17 cellular contexts compared by ENCODE assay signal in the genomic region with DNA sequence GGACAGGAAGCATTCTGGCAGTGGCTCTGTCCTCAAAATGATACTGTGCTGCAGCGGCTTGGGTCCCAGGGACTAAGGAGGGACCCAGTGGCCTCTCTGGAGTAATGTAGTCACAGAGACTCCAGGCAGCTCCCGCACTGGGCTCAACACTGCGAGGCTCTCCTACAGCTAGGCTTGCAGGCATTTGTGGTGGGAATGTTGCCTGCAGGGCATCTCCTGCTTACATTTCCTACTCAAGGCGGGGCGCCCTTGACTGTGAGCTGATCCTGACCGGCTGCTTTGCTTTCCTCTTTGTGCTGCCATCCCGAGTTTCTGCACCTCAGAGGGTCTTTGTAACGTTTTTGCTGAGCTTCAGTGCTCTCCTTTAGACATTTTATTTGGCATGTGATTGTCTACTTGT.
A peak's percentile ranks its signal among the peaks of the same experiment; 100 is the strongest.
DNase-seq lines count a peak whose midpoint lies in the region; ATAC-seq, FAIRE-seq and TF ChIP-seq lines count a peak whose summit lies in the region.
"Had no signal": no experiment of that assay in that cellular context is flagged by ENCODE, and none has a peak within 500 bp of the region (broad histone marks: within the 10 kb centered on the region; RNA-seq: fewer than 3 reads in every experiment).

No MANE protein-coding gene starts in this region.

- H4K8ac ChIP-seq in IMR-90 (ENCODE audit: low read depth in 2 of 2, low read length in 2 of 2) = peak overlapping the region; percentile 76 to 77; a peak in 3 of 4 replicates

- no CpG with 5 or more reads among the region's 8 CpGs for WGBS in IMR-90 (ENCODE audit: extremely low coverage in 2 of 2, insufficient read length in 1 of 2), 2 experiments
- WGBS in GM12878 (ENCODE audit: insufficient coverage, insufficient replicate concordance, low lambda C conversion rate, missing lambda C conversion rate) = 58% methylated on average over 8 of the region's 8 CpGs

- H3K4me2 ChIP-seq in IMR-90 (ENCODE audit: low read depth, low read length) = peak overlapping the region; percentile 51
- H3K4me2 ChIP-seq in GM12878 (ENCODE audit: control insufficient read depth, insufficient read depth) = no peak overlapping the region
- no peak overlapping the region for H3K4me2 ChIP-seq in keratinocyte (ENCODE audit: control insufficient read depth, extremely low read depth, insufficient read depth, low read depth, low read length)

- peaks cover 12% of the 10 kb centered on the region for H3K9me3 ChIP-seq in Caco-2
- H3K9me3 ChIP-seq in IMR-90 (ENCODE audit: control insufficient read depth, insufficient read depth, low read length) = no peaks in the 10 kb centered on the region
- H3K9me3 ChIP-seq in GM12878 (replicated peaks; ENCODE audit: control insufficient read depth, insufficient read depth, low read length) = no peaks in the 10 kb centered on the region; the same call in 2 of the 3 replicates
- H3K9me3 ChIP-seq in keratinocyte (ENCODE audit: control insufficient read depth, low read depth, low read length) = no peaks in the 10 kb centered on the region
- H3K9me3 ChIP-seq: colonic mucosa, mucosa of descending colon had no signal

- POLR2A ChIA-PET in Caco-2 (lab: Charles Lee) = no interaction called here
- POLR2A ChIA-PET in IMR-90 (lab: Charles Lee; ENCODE audit: unreplicated experiment) = no interaction called here
- POLR2A ChIA-PET in GM12878 (lab: Charles Lee) = interaction anchor here (0.6 to 1.3 kb wide), 4 partner anchors 10 to 199 kb away, joined by 3 to 4 read pairs (median 4); no protein-coding TSS in a partner anchor

- peaks cover 11% of the 10 kb centered on the region for H3K36me3 Mint-ChIP-seq in Caco-2 (ENCODE audit: insufficient read depth, unreplicated experiment)

- no peak for TF ChIP-seq POLR2A in IMR-90 (IDR thresholded peaks at IDR 0.05; ENCODE audit: low read depth, low read length)
- no peak for TF ChIP-seq POLR2A in GM12878 (IDR thresholded peaks at IDR 0.05; ENCODE audit: low read depth, low read length)

- RAD21 ChIA-PET in GM12878 (lab: Charles Lee; ENCODE audit: unreplicated experiment) = interaction anchor here (0.8 kb wide), 1 partner anchor 40 kb away, joined by 4 read pairs; no protein-coding TSS in a partner anchor

- no peaks in the 10 kb centered on the region for H3K27me3 Mint-ChIP-seq in Caco-2 (ENCODE audit: insufficient read depth, unreplicated experiment)

- no peak for TF ChIP-seq EP300 in GM12878 (IDR thresholded peaks at IDR 0.05; ENCODE audit: borderline replicate concordance in 1 of 2, control insufficient read depth in 1 of 2, low read depth in 2 of 2, low read length in 2 of 2)

- SMC1A ChIA-PET in GM12878 (lab: Charles Lee; ENCODE audit: uncharacterized antibody, unreplicated experiment) = interaction anchor here (0.7 to 3.8 kb wide), 9 partner anchors 11 to 199 kb away, joined by 3 to 14 read pairs (median 3); no protein-coding TSS in a partner anchor

- no peak overlapping the region for H3K4me3 Mint-ChIP-seq in Caco-2 (ENCODE audit: unreplicated experiment)

- H4K5ac ChIP-seq in IMR-90 (ENCODE audit: low read depth, low read length) = peak overlapping the region; percentile 63

- peak overlapping the region; percentile 62 for H2BK20ac ChIP-seq in IMR-90 (ENCODE audit: low read depth, low read length)

- no peaks in the 10 kb centered on the region for H3K79me2 ChIP-seq in GM12878 (ENCODE audit: control insufficient read depth, insufficient read depth, low read length)
- H3K79me2 ChIP-seq in keratinocyte (ENCODE audit: control insufficient read depth, insufficient read depth, low read length) = no peaks in the 10 kb centered on the region

- ATAC-seq in IMR-90 (ENCODE audit: low read depth) (peak; percentile 87), GM12878 (peak; percentile 12; the same call in 2 of the 3 replicates)
- no peak for ATAC-seq in activated CD4-positive, CD25-positive, alpha-beta regulatory T cell treated with anti-CD3 and anti-CD28 coated beads, Interleukin-2, amount 50 U/mL, for 24 hours
- ATAC-seq: mucosa of descending colon had no signal

- dilution Hi-C loops in IMR-90 (cut with HindIII; ENCODE audit: low sequenced_read_pairs, unreplicated experiment) = no loop called here
- dilution Hi-C loops in keratinocyte (cut with MboI; ENCODE audit: extremely low pct_ligation_motif_present, low sequenced_read_pairs) = no loop called here

- H3K9ac ChIP-seq in IMR-90 (ENCODE audit: low read depth, low read length) = peak overlapping the region; percentile 40; the same call in 1 of the 2 replicates
- H3K9ac ChIP-seq in GM12878 (ENCODE audit: control insufficient read depth, insufficient read depth, low read length) = no peak overlapping the region
- no peak overlapping the region for H3K9ac ChIP-seq in keratinocyte (ENCODE audit: control insufficient read depth, extremely low read depth, insufficient read depth, low read length)

- H2AK5ac ChIP-seq in IMR-90 (ENCODE audit: low read depth, low read length) = peak overlapping the region; percentile 36

- in situ Hi-C loops in IMR-90 (cut with MboI; ENCODE audit: low sequenced_read_pairs) = no loop called here
- in situ Hi-C loops in GM12878 (cut with MboI) = no loop called here

- peak overlapping the region; percentile 85 for H4K91ac ChIP-seq in IMR-90 (ENCODE audit: insufficient read depth, low read depth, low read length)

- no peak; the same call in none of the 2 replicates for TF ChIP-seq RAD21 in IMR-90 (IDR thresholded peaks at IDR 0.05; ENCODE audit: low read length)
- TF ChIP-seq RAD21 in GM12878 (IDR thresholded peaks at IDR 0.05; ENCODE audit: insufficient read depth, low read depth, low read length) = no peak

- no peaks in the 10 kb centered on the region for H3K79me1 ChIP-seq in IMR-90 (ENCODE audit: low read depth in 1 of 2, low read length in 2 of 2)

- H2AFZ ChIP-seq in IMR-90 (replicated peaks; ENCODE audit: low read length, poor library complexity) = peak overlapping the region; percentile 79
- H2AFZ ChIP-seq in GM12878 (ENCODE audit: control insufficient read depth, low read depth, low read length) = no peak overlapping the region
- H2AFZ ChIP-seq in keratinocyte (ENCODE audit: control insufficient read depth, low read length) = peak overlapping the region; percentile 64

- H3K27ac ChIP-seq in IMR-90 (ENCODE audit: insufficient read depth, low read length) = peak overlapping the region; percentile 91
- H3K27ac ChIP-seq in GM12878 (ENCODE audit: control insufficient read depth, insufficient read depth) = no peak overlapping the region
- no peak overlapping the region for H3K27ac ChIP-seq in keratinocyte (ENCODE audit: control insufficient read depth, insufficient read depth, low read length)
- H3K27ac ChIP-seq: colonic mucosa had no signal

- H2AK9ac ChIP-seq in IMR-90 (replicated peaks; ENCODE audit: low read depth, low read length, poor library complexity) = peak overlapping the region; percentile 48

- H2BK5ac ChIP-seq in IMR-90 (ENCODE audit: low read depth, low read length, poor library complexity, severe bottlenecking) = peak overlapping the region; percentile 77

- H3K4me1 ChIP-seq in Caco-2 (peaks cover 57% of the 10 kb centered on the region), IMR-90 (ENCODE audit: control insufficient read depth, insufficient read depth, low read length) (peaks cover 12% of the 10 kb centered on the region), GM12878 (ENCODE audit: control insufficient read depth, insufficient read depth, low read length) (peaks cover 9% of the 10 kb centered on the region; the same call in 1 of the 2 replicates), keratinocyte (ENCODE audit: control insufficient read depth, extremely low read depth, insufficient read depth, low read length) (peaks cover 18% of the 10 kb centered on the region)
- H3K4me1 ChIP-seq: colonic mucosa had no signal

- H3K56ac ChIP-seq in IMR-90 (ENCODE audit: extremely low read depth, insufficient read depth, low read length) = peak overlapping the region; percentile 84; the same call in 1 of the 2 replicates

- H2BK120ac ChIP-seq in IMR-90 (ENCODE audit: low read depth, low read length) = peak overlapping the region; percentile 95

- H3K23ac ChIP-seq in IMR-90 (ENCODE audit: low read depth, low read length) = peak overlapping the region; percentile 94

- H3K14ac ChIP-seq in IMR-90 (replicated peaks; ENCODE audit: low read depth, low read length) = peak overlapping the region; percentile 39

- BruUV-seq in Caco-2 (replicated peaks; lab: Mats Ljungman, UMichigan) = no TSS peak
- no TSS peak for BruUV-seq in IMR-90 (replicated peaks; lab: Mats Ljungman, UMichigan)
- BruUV-seq in GM12878 (replicated peaks; lab: Mats Ljungman, UMichigan) = no TSS peak

- FAIRE-seq in GM12878 (lab: Jason Lieb, UNC) = no peak
- FAIRE-seq in keratinocyte (lab: Jason Lieb, UNC) = no peak
- FAIRE-seq in GM19239 (lab: Jason Lieb, UNC) = no peak
- FAIRE-seq: kidney had no signal

- TF ChIP-seq CTCF in Caco-2 (IDR thresholded peaks at IDR 0.05; ENCODE audit: insufficient read depth in 1 of 2, low read depth in 1 of 2, low read length in 1 of 2, severe bottlenecking in 1 of 2, unreplicated experiment in 1 of 2) (no peak), IMR-90 (conservative IDR thresholded peaks at IDR 0.05; ENCODE audit: low read depth, low read length) (no peak), GM12878 (IDR thresholded peaks at IDR 0.05 in 2 of 3, conservative IDR thresholded peaks at IDR 0.05 in 1 of 3; ENCODE audit: control insufficient read depth in 2 of 3, extremely low read depth in 1 of 3, insufficient read depth in 1 of 3, low read depth in 3 of 3, low read length in 3 of 3) (no peak), keratinocyte (optimal IDR thresholded peaks at IDR 0.05 in 1 of 3, IDR thresholded peaks at IDR 0.05 in 1 of 3, conservative IDR thresholded peaks at IDR 0.05 in 1 of 3; ENCODE audit: extremely low read depth in 1 of 3, insufficient read depth in 2 of 3, low read length in 3 of 3) (peak in 1 of 3 experiments; percentile 7)

- CTCF ChIA-PET in Caco-2 (lab: Charles Lee) (no interaction called here), IMR-90 (lab: Yijun Ruan, JAX) (interaction anchor here (0.6 to 1.2 kb wide), 2 partner anchors 167 to 182 kb away, joined by 4 read pairs; no protein-coding TSS in a partner anchor), GM12878 (lab: Yijun Ruan, JAX) (interaction anchor here (1.0 kb wide), 1 partner anchor 48 kb away, joined by 4 read pairs; no protein-coding TSS in a partner anchor)

- H3K27me3 ChIP-seq in Caco-2 (replicated peaks; ENCODE audit: control insufficient read depth, insufficient read depth, low read length) (no peaks in the 10 kb centered on the region), IMR-90 (ENCODE audit: control insufficient read depth, insufficient read depth, low read length) (no peaks in the 10 kb centered on the region), GM12878 (replicated peaks in 1 of 2; ENCODE audit: control insufficient read depth in 2 of 2, insufficient read depth in 2 of 2, low read length in 1 of 2) (no peaks in the 10 kb centered on the region), keratinocyte (ENCODE audit: control insufficient read depth, extremely low read depth, insufficient read depth, low read length) (no peaks in the 10 kb centered on the region)
- H3K27me3 ChIP-seq: colonic mucosa had no signal

- H3K9me1 ChIP-seq in IMR-90 (ENCODE audit: insufficient read depth, low read length) (peaks cover 4% of the 10 kb centered on the region), keratinocyte (ENCODE audit: control insufficient read depth, extremely low read depth, insufficient read depth, low read length) (no peaks in the 10 kb centered on the region)

- peak overlapping the region; percentile 82 for H3K4ac ChIP-seq in IMR-90 (ENCODE audit: low read depth, low read length)

- H3K4me3 ChIP-seq in Caco-2 (ENCODE audit: low read depth, low read length) (no peak overlapping the region), IMR-90 (ENCODE audit: insufficient read depth, low read depth, low read length) (no peak overlapping the region), GM12878 (no peak overlapping the region), keratinocyte (ENCODE audit: control insufficient read depth in 2 of 3, extremely low read depth in 1 of 3, insufficient read depth in 2 of 3, low read depth in 1 of 3, low read length in 3 of 3) (no peak overlapping the region)
- H3K4me3 ChIP-seq: colonic mucosa, mucosa of descending colon had no signal

- H3K36me3 ChIP-seq in Caco-2 (ENCODE audit: control insufficient read depth, insufficient read depth, low read length) (no peaks in the 10 kb centered on the region; the same call in 1 of the 2 replicates), IMR-90 (ENCODE audit: control insufficient read depth, insufficient read depth, low read length) (no peaks in the 10 kb centered on the region), GM12878 (ENCODE audit: control insufficient read depth in 2 of 2, insufficient read depth in 2 of 2, low read length in 1 of 2) (no peaks in the 10 kb centered on the region), keratinocyte (ENCODE audit: control insufficient read depth in 2 of 2, extremely low read depth in 1 of 2, insufficient read depth in 2 of 2, low read length in 2 of 2) (no peaks in the 10 kb centered on the region)
- H3K36me3 ChIP-seq: colonic mucosa had no signal

- H3K9me3 Mint-ChIP-seq in Caco-2 (ENCODE audit: unreplicated experiment) = peaks cover 18% of the 10 kb centered on the region

- H3K27ac Mint-ChIP-seq in Caco-2 (ENCODE audit: unreplicated experiment) = peak overlapping the region; percentile 26

- H2BK15ac ChIP-seq in IMR-90 (ENCODE audit: low read depth, low read length) = peak overlapping the region; percentile 96; the same call in 2 of the 3 replicates

- intact Hi-C loops in Caco-2 (cut with micrococcal nuclease; ENCODE audit: unreplicated experiment) (loop anchor here (10.0 kb wide), 1 partner anchor 298 kb away; the partner anchor contains the start of gene ATIC), IMR-90 (cut with micrococcal nuclease) (no loop called here), GM12878 (cut with micrococcal nuclease; ENCODE audit: unreplicated experiment) (loop anchor here (5.0 kb wide), 1 partner anchor 199 kb away; no protein-coding TSS in a partner anchor)

- DNase-seq in Caco-2 = peak in 1 of 2 experiments; percentile 47
- DNase-seq in IMR-90 = peak; percentile 76
- DNase-seq in GM12878 (ENCODE audit: low read depth, low spot score) = no peak
- DNase-seq in keratinocyte (ENCODE audit: low read depth, low spot score) = no peak
- DNase-seq in epidermal melanocyte (ENCODE audit: insufficient read length, low spot score) = no peak
- DNase-seq in GM19239 (ENCODE audit: insufficient read length, low spot score) = no peak
- no peak for DNase-seq in activated naive CD4-positive, alpha-beta T cell treated with anti-CD3 and anti-CD28 coated beads, Interleukin-2, amount 50 U/mL, for 16 hours
- DNase-seq: activated CD4-positive, alpha-beta T cell treated with anti-CD3 and anti-CD28 coated beads for 1 hour; activated gamma-delta T cell; colonic mucosa; GDM1; kidney; mucosa of descending colon; NCI-H2171 treated with DMSO at 0.1 percent for 48 hours; nucleus accumbens; stimulated activated CD4-positive, alpha-beta T cell treated with anti-CD3 and anti-CD28 coated beads, Interleukin-1b, Interleukin-23, amount 100 ng/mL, for 48 hours had no signal

- peaks cover 39% of the 10 kb centered on the region for H3K4me1 Mint-ChIP-seq in Caco-2 (ENCODE audit: low read depth, unreplicated experiment)

- H4K20me1 ChIP-seq in IMR-90 (ENCODE audit: insufficient read depth, low read length) (no peaks in the 10 kb centered on the region), GM12878 (ENCODE audit: control insufficient read depth, insufficient read depth) (no peaks in the 10 kb centered on the region), keratinocyte (ENCODE audit: control insufficient read depth, extremely low read depth, insufficient read depth, low read length) (no peaks in the 10 kb centered on the region)

- H3K18ac ChIP-seq in IMR-90 (ENCODE audit: low read depth, low read length) = peak overlapping the region; percentile 68

Comparison
In these comparisons a context has a peak if more than half of its experiments do, and no peak if none do; other contexts are left out.
1. ATAC-seq: peak in IMR-90 (single experiment) and GM12878 (single experiment); none in activated CD4-positive, CD25-positive, alpha-beta regulatory T cell treated with anti-CD3 and anti-CD28 coated beads, Interleukin-2, amount 50 U/mL, for 24 hours (0 of 2).